In the genomic region with DNA sequence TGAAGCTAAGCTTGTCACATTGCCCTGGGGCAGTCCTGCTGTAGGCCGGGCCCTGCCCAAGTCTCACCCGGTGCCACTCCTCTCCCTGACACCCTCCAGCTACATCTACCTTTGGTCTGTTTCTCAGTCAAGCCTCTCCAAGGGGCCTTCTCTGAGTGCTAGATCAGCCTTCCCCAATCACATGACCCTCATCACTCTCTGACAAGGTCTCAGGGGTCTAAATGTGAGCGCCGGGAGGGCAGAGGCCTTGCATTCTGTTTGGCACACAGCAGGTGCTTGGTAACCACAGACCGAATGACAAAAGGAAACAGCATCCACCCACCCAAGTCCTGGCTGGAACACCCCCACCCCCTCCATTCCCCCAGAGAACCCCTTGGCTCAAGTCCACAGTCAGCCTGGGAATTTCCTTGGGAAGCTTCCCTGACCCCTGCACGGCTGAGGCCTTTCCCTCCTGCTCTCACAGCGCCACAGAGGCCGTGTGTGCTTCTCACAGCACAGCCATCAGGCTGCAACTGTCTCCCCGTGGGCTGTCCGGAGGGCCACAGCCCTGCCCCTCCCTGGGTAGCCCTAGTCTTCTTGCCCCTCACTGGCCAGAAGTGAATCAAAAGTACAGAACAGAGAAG, we compare ENCODE assay signal across 9 cellular contexts. TPM values are rescaled to one million over a fixed set of nuclear protein-coding genes. Genes with fewer than 3 reads are reported as not detected.
DNase-seq lines count a peak whose midpoint lies in the region; TF ChIP-seq lines count a peak whose summit lies in the region.
"Had no signal": no experiment of that assay in that cellular context is flagged by ENCODE, and none has a peak within 500 bp of the region (broad histone marks: within the 10 kb centered on the region; RNA-seq: fewer than 3 reads in every experiment).

No MANE protein-coding gene starts in this region.

- DNase-seq in activated CD4-positive, alpha-beta T cell treated with anti-CD3 and anti-CD28 coated beads, Interleukin-2, amount 10 ng/mL, durations not matched to agents 24 days and 14 days = no peak
- no peak for DNase-seq in activated CD4-positive, alpha-beta T cell treated with anti-CD3 and anti-CD28 coated beads, Interleukin-2, amount 50 U/mL, for 48 hours
- peak; percentile 31 to 81 for DNase-seq in dermis microvascular lymphatic vessel endothelial cell (ENCODE audit: low read depth in 2 of 2)
- no peak for DNase-seq in transverse colon
- DNase-seq in NCI-H146 treated with DMSO at 0.1 percent for 48 hours (lab: John Stamatoyannopoulos, UW; ENCODE audit: unreplicated experiment) = no peak
- no peak for DNase-seq in T1000 (lab: John Stamatoyannopoulos, UW)
- no peak for DNase-seq in effector memory CD4-positive, alpha-beta T cell
- DNase-seq: WERI-Rb-1 had no signal

- no peaks in the 10 kb centered on the region for H3K27me3 ChIP-seq in muscle layer of colon (ENCODE audit: control insufficient read depth in 1 of 2, insufficient read depth in 2 of 2, low read length in 2 of 2)
- no peaks in the 10 kb centered on the region for H3K27me3 ChIP-seq in transverse colon
- H3K27me3 ChIP-seq in effector memory CD4-positive, alpha-beta T cell (replicated peaks; ENCODE audit: control insufficient read depth, insufficient read depth, low read length, poor library complexity, severe bottlenecking) = no peaks in the 10 kb centered on the region

- in situ Hi-C loops in transverse colon (cut with MboI; ENCODE audit: low pct_ligation_motif_present in 1 of 4, low pct_unique_long_range_greater_than_20kb in 1 of 4, low sequenced_read_pairs in 3 of 4) = loop anchor here (10.0 to 25.0 kb wide), 3 partner anchors 228 to 403 kb away; a partner anchor contains a TSS

- H3K27ac ChIP-seq in muscle layer of colon (ENCODE audit: low read depth, low read length) (peak overlapping the region; percentile 10), transverse colon (peak overlapping the region; percentile 18 to 75 (median 46))
- no peak overlapping the region for H3K27ac ChIP-seq in effector memory CD4-positive, alpha-beta T cell (ENCODE audit: insufficient read depth, low read length, poor library complexity, severe bottlenecking)
- H3K27ac ChIP-seq: WERI-Rb-1 had no signal

- WGBS in transverse colon (ENCODE audit: low coverage in 1 of 2), 2 donors = 66% methylated on average over 10 of the region's 10 CpGs; no CpG with 5 or more reads in 1 of the 2 donors

- peaks cover 38% of the 10 kb centered on the region for H3K36me3 Mint-ChIP-seq in activated CD4-positive, alpha-beta T cell treated with anti-CD3 and anti-CD28 coated beads, Interleukin-2, amount 10 ng/mL, durations not matched to agents 24 days and 14 days (ENCODE audit: low read depth)

- no peak for TF ChIP-seq CTCF in transverse colon (IDR thresholded peaks at IDR 0.05)

- intact Hi-C loops in activated CD4-positive, alpha-beta T cell treated with anti-CD3 and anti-CD28 coated beads, Interleukin-2, amount 10 ng/mL, durations not matched to agents 24 days and 14 days (cut with micrococcal nuclease) = no loop called here
- intact Hi-C loops in transverse colon (cut with DNase I; ENCODE audit: low total_unique reads) = no loop called here

- no peak for TF ChIP-seq POLR2A in transverse colon (IDR thresholded peaks at IDR 0.05)

- no peak overlapping the region for H3K4me3 Mint-ChIP-seq in activated CD4-positive, alpha-beta T cell treated with anti-CD3 and anti-CD28 coated beads, Interleukin-2, amount 10 ng/mL, durations not matched to agents 24 days and 14 days

- no peak overlapping the region for H3K4me3 ChIP-seq in muscle layer of colon (ENCODE audit: low read depth in 1 of 2, low read length in 2 of 2)
- no peak overlapping the region for H3K4me3 ChIP-seq in transverse colon
- H3K4me3 ChIP-seq in effector memory CD4-positive, alpha-beta T cell (ENCODE audit: insufficient read depth, low read depth, low read length, poor library complexity, severe bottlenecking) = no peak overlapping the region

- H3K4me1 ChIP-seq in muscle layer of colon (ENCODE audit: insufficient read depth, low read length) = peaks cover 39% of the 10 kb centered on the region
- H3K4me1 ChIP-seq in transverse colon = peaks cover 14 to 39% (median 18%) of the 10 kb centered on the region in 4 donors
- H3K4me1 ChIP-seq in effector memory CD4-positive, alpha-beta T cell (ENCODE audit: control insufficient read depth, insufficient read depth, low read length, poor library complexity, severe bottlenecking) = peaks cover 23% of the 10 kb centered on the region

- peak overlapping the region; percentile 82 for H3K27ac Mint-ChIP-seq in activated CD4-positive, alpha-beta T cell treated with anti-CD3 and anti-CD28 coated beads, Interleukin-2, amount 10 ng/mL, durations not matched to agents 24 days and 14 days

- H3K9me3 Mint-ChIP-seq in activated CD4-positive, alpha-beta T cell treated with anti-CD3 and anti-CD28 coated beads, Interleukin-2, amount 10 ng/mL, durations not matched to agents 24 days and 14 days = no peaks in the 10 kb centered on the region

- H3K4me1 Mint-ChIP-seq in activated CD4-positive, alpha-beta T cell treated with anti-CD3 and anti-CD28 coated beads, Interleukin-2, amount 10 ng/mL, durations not matched to agents 24 days and 14 days = peaks cover 31% of the 10 kb centered on the region

- no peaks in the 10 kb centered on the region for H3K27me3 Mint-ChIP-seq in activated CD4-positive, alpha-beta T cell treated with anti-CD3 and anti-CD28 coated beads, Interleukin-2, amount 10 ng/mL, durations not matched to agents 24 days and 14 days

- H3K9ac ChIP-seq in muscle layer of colon (ENCODE audit: low read length) = no peak overlapping the region

- TF ChIP-seq EP300 in transverse colon (IDR thresholded peaks at IDR 0.05; ENCODE audit: low read depth) = no peak

- peaks cover 58% of the 10 kb centered on the region for H3K36me3 ChIP-seq in muscle layer of colon (ENCODE audit: insufficient read depth, low read length)
- H3K36me3 ChIP-seq in transverse colon = peaks cover 0 to 14% (median 5%) of the 10 kb centered on the region in 4 donors
- H3K36me3 ChIP-seq in effector memory CD4-positive, alpha-beta T cell (ENCODE audit: control insufficient read depth, insufficient read depth, low read length) = peaks cover 11% of the 10 kb centered on the region

- H3K9me3 ChIP-seq in muscle layer of colon (ENCODE audit: low read length) (no peaks in the 10 kb centered on the region), transverse colon (no peaks in the 10 kb centered on the region)
- no peaks in the 10 kb centered on the region for H3K9me3 ChIP-seq in effector memory CD4-positive, alpha-beta T cell (ENCODE audit: control insufficient read depth, low read length)

RNA-seq across cellular contexts. Expression of a gene that starts 32.9 kb away (rescaled TPM):
- total RNA-seq in activated CD4-positive, alpha-beta T cell treated with anti-CD3 and anti-CD28 coated beads, Interleukin-2, amount 10 ng/mL, durations not matched to agents 24 days and 14 days = 1.2 and 1.7 TPM in 2 replicates
- total RNA-seq in dermis microvascular lymphatic vessel endothelial cell (151 and 182 TPM in 2 replicates), transverse colon (100 to 1,000 TPM in 1 of 4 donors, 10 to 100 TPM in 3; 40.8 to 106 (median 80.4) TPM)

RNA-seq across cellular contexts. Expression of a gene that starts 36.2 kb away (rescaled TPM):
- 43.7 and 44.5 TPM in 2 replicates for total RNA-seq in activated CD4-positive, alpha-beta T cell treated with anti-CD3 and anti-CD28 coated beads, Interleukin-2, amount 10 ng/mL, durations not matched to agents 24 days and 14 days
- total RNA-seq in dermis microvascular lymphatic vessel endothelial cell = 22.9 and 29.8 TPM in 2 replicates
- total RNA-seq in transverse colon = 1 to 10 TPM; 2.6 to 5.4 (median 2.9) TPM

Comparison
In these comparisons a context has a peak if more than half of its experiments do, and no peak if none do; other contexts are left out.
1. DNase-seq: peak in dermis microvascular lymphatic vessel endothelial cell (2 of 2); none in activated CD4-positive, alpha-beta T cell treated with anti-CD3 and anti-CD28 coated beads, Interleukin-2, amount 10 ng/mL, durations not matched to agents 24 days and 14 days (single experiment), activated CD4-positive, alpha-beta T cell treated with anti-CD3 and anti-CD28 coated beads, Interleukin-2, amount 50 U/mL, for 48 hours (0 of 2), transverse colon (single experiment), NCI-H146 treated with DMSO at 0.1 percent for 48 hours (single experiment), T1000 (single experiment) and effector memory CD4-positive, alpha-beta T cell (0 of 3).
2. RNA of a gene that starts 32.9 kb away (total RNA-seq): 151 to 182 TPM in dermis microvascular lymphatic vessel endothelial cell and 40.8 to 106 TPM in transverse colon; 1.2 to 1.7 TPM in activated CD4-positive, alpha-beta T cell treated with anti-CD3 and anti-CD28 coated beads, Interleukin-2, amount 10 ng/mL, durations not matched to agents 24 days and 14 days; every median in the first group is over 10 times any median in the second.